1 cellular context compared by ENCODE assay signal in genomic region chr12:104347374-104348075, GRCh38.
TF ChIP-seq lines count a peak whose summit lies in the region.

No MANE protein-coding gene starts in this region.

TF ChIP-seq in IMR-90, 13 proteins besides CTCF, POLR2A, EP300 and RAD21:
- TF ChIP-seq FOS (IDR thresholded peaks at IDR 0.05; ENCODE audit: low read depth, low read length) (no peak), NFE2L2 (IDR thresholded peaks at IDR 0.05; ENCODE audit: low read depth, low read length) (no peak), CHD1 (IDR thresholded peaks at IDR 0.05; ENCODE audit: low read depth, low read length) (no peak), ELK1 (IDR thresholded peaks at IDR 0.05; ENCODE audit: borderline replicate concordance, low read depth, low read length) (no peak), CEBPB (IDR thresholded peaks at IDR 0.05; ENCODE audit: low read depth, low read length) (no peak), BHLHE40 (IDR thresholded peaks at IDR 0.05; ENCODE audit: low read depth, low read length) (no peak), RFX5 (IDR thresholded peaks at IDR 0.05; ENCODE audit: low read depth, low read length) (no peak), RCOR1 (IDR thresholded peaks at IDR 0.05; ENCODE audit: insufficient replicate concordance, low read length) (no peak), MAFK (IDR thresholded peaks at IDR 0.05; ENCODE audit: low read depth, low read length) (no peak; the same call in 1 of the 2 replicates), MAZ (IDR thresholded peaks at IDR 0.05; ENCODE audit: borderline replicate concordance, low read depth, low read length) (no peak), SMC3 (IDR thresholded peaks at IDR 0.05; ENCODE audit: low read depth, low read length) (no peak), MXI1 (IDR thresholded peaks at IDR 0.05; ENCODE audit: borderline replicate concordance, low read depth, low read length) (no peak)
- TF ChIP-seq, protein P1, sequence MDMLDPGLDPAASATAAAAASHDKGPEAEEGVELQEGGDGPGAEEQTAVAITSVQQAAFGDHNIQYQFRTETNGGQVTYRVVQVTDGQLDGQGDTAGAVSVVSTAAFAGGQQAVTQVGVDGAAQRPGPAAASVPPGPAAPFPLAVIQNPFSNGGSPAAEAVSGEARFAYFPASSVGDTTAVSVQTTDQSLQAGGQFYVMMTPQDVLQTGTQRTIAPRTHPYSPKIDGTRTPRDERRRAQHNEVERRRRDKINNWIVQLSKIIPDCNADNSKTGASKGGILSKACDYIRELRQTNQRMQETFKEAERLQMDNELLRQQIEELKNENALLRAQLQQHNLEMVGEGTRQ (IDR thresholded peaks at IDR 0.05; ENCODE audit: low read depth, low read length) = no peak
